ENCODE assay signal across 15 cellular contexts in genomic region chr5:150618588-150619281, GRCh38. TPM values are rescaled to one million over a fixed set of nuclear protein-coding genes. Genes with fewer than 3 reads are reported as not detected.
DNase-seq lines count a peak whose midpoint lies in the region; ATAC-seq, FAIRE-seq and TF ChIP-seq lines count a peak whose summit lies in the region.
"Had no signal": no experiment of that assay in that cellular context is flagged by ENCODE, and none has a peak within 500 bp of the region (broad histone marks: within the 10 kb centered on the region; RNA-seq: fewer than 3 reads in every experiment).

No MANE protein-coding gene starts in this region.

- intact Hi-C loops in endothelial cell of umbilical vein (cut with micrococcal nuclease) = loop anchor here (1.0 to 2.0 kb wide), 3 partner anchors 18 to 23 kb away; no protein-coding TSS in a partner anchor
- intact Hi-C loops in testis (cut with DNase I; ENCODE audit: low total_unique reads) = no loop called here

- 69 to 76% methylated on average over 17 of the region's 17 CpGs for WGBS in lung, 2 donors
- 61 to 66% methylated on average over 12 to 17 of the region's 17 CpGs for WGBS in testis, 2 donors

- H3K79me2 ChIP-seq in endothelial cell of umbilical vein (ENCODE audit: control insufficient read depth, insufficient read depth, low read length) = no peaks in the 10 kb centered on the region

- dilution Hi-C loops in endothelial cell of umbilical vein (cut with MboI; ENCODE audit: extremely low pct_ligation_motif_present, low sequenced_read_pairs) = no loop called here

- H3K4me2 ChIP-seq in endothelial cell of umbilical vein (ENCODE audit: insufficient read depth, low read length) = peak overlapping the region; percentile 17

- H3K27me3 ChIP-seq in endothelial cell of umbilical vein (ENCODE audit: control insufficient read depth in 2 of 2, insufficient read depth in 2 of 2, low read length in 2 of 2) = no peaks in the 10 kb centered on the region
- H3K27me3 ChIP-seq in lung (ENCODE audit: control insufficient read depth, insufficient read depth) = no peaks in the 10 kb centered on the region
- H3K27me3 ChIP-seq in testis = no peaks in the 10 kb centered on the region
- H3K27me3 ChIP-seq: SJSA1 had no signal

- H3K36me3 ChIP-seq in endothelial cell of umbilical vein (ENCODE audit: control insufficient read depth in 2 of 2, extremely low read depth in 1 of 2, insufficient read depth in 2 of 2, low read length in 2 of 2) (no peaks in the 10 kb centered on the region), lung (ENCODE audit: control insufficient read depth in 2 of 2, insufficient read depth in 2 of 2, low read length in 2 of 2) (no peaks in the 10 kb centered on the region), testis (ENCODE audit: low read depth, missing control alignments) (no peaks in the 10 kb centered on the region)
- H3K36me3 ChIP-seq: SJSA1 had no signal

- TF ChIP-seq CTCF in endothelial cell of umbilical vein (IDR thresholded peaks at IDR 0.05; ENCODE audit: extremely low read depth in 1 of 2, insufficient read depth in 1 of 2, low read depth in 1 of 2, low read length in 2 of 2) (no peak), lung (IDR thresholded peaks at IDR 0.05; ENCODE audit: control extremely low read depth, extremely low read depth) (no peak), testis (IDR thresholded peaks at IDR 0.05) (no peak)

- no peak for FAIRE-seq in endothelial cell of umbilical vein (lab: Jason Lieb, UNC)

- H3K4me1 ChIP-seq in endothelial cell of umbilical vein (ENCODE audit: control insufficient read depth, extremely low read depth, insufficient read depth, low read length) = peaks cover 26% of the 10 kb centered on the region
- H3K4me1 ChIP-seq in lung (ENCODE audit: control insufficient read depth in 2 of 2, insufficient read depth in 2 of 2, low read length in 2 of 2) = peaks cover 35 to 45% of the 10 kb centered on the region in 2 donors
- peaks cover 55% of the 10 kb centered on the region for H3K4me1 ChIP-seq in testis

- H3K9me1 ChIP-seq in endothelial cell of umbilical vein (replicated peaks; ENCODE audit: control insufficient read depth, extremely low read depth, insufficient read depth, low read length) = no peaks in the 10 kb centered on the region

- no peak for ATAC-seq in lung (ENCODE audit: insufficient read depth, low FRiP score)
- ATAC-seq: activated CD4-positive, alpha-beta T cell treated with anti-CD3 and anti-CD28 coated beads for 36 hours had no signal

- H4K20me1 ChIP-seq in endothelial cell of umbilical vein (replicated peaks; ENCODE audit: control insufficient read depth, extremely low read depth, insufficient read depth, low read length) = no peaks in the 10 kb centered on the region

- no TSS peak for BruUV-seq in endothelial cell of umbilical vein (replicated peaks; lab: Mats Ljungman, UMichigan)

- H2AFZ ChIP-seq in endothelial cell of umbilical vein (ENCODE audit: low read depth, low read length) = peak overlapping the region; percentile 51

- no peak for TF ChIP-seq POLR2A in endothelial cell of umbilical vein (IDR thresholded peaks at IDR 0.05; ENCODE audit: low read depth, low read length)
- TF ChIP-seq POLR2A in testis (IDR thresholded peaks at IDR 0.05) = no peak

- POLR2A ChIA-PET in endothelial cell of umbilical vein (lab: Charles Lee) = interaction anchor here (0.7 kb wide), 1 partner anchor 165 kb away, joined by 5 read pairs; no protein-coding TSS in a partner anchor

- H3K27ac ChIP-seq in endothelial cell of umbilical vein (ENCODE audit: insufficient read depth, low read depth, low read length) = peak overlapping the region; percentile 6
- H3K27ac ChIP-seq in lung (ENCODE audit: low read depth in 1 of 2, low read length in 1 of 2) = peak overlapping the region; percentile 75 to 86
- H3K27ac ChIP-seq in testis = peak overlapping the region in 1 of 2 donors; percentile 53
- H3K27ac ChIP-seq: SJSA1 had no signal

- DNase-seq in NCI-H2171 (lab: John Stamatoyannopoulos, UW) = peak; percentile 64
- DNase-seq in endothelial cell of umbilical vein (ENCODE audit: low read depth, low spot score) = no peak
- DNase-seq in lung (ENCODE audit: low spot score) = no peak
- DNase-seq in testis = peak; percentile 53
- DNase-seq in nucleus accumbens (lab: John Stamatoyannopoulos, UW) = no peak
- DNase-seq in medulla oblongata (ENCODE audit: extremely low spot score) = no peak
- no peak for DNase-seq in central memory CD4-positive, alpha-beta T cell
- no peak for DNase-seq in stimulated activated CD4-positive, alpha-beta T cell treated with anti-CD3 and anti-CD28 coated beads, Interleukin-2, amount 100 ng/mL, for 24 hours
- DNase-seq: activated CD4-positive, alpha-beta T cell treated with anti-CD3 and anti-CD28 coated beads for 36 hours; activated effector memory CD4-positive, alpha-beta T cell treated with Interleukin-2 at 50 U/mL for 16 hours; Caco-2; NCI-H510A treated with DMSO at 0.1 percent for 48 hours; nephron progenitor cell; trophoblast cell had no signal

- H3K9ac ChIP-seq in endothelial cell of umbilical vein (replicated peaks; ENCODE audit: extremely low read depth, insufficient read depth, low read length) = no peak overlapping the region

- no peaks in the 10 kb centered on the region for H3K9me3 ChIP-seq in endothelial cell of umbilical vein (replicated peaks; ENCODE audit: control insufficient read depth, insufficient read depth, low read length)
- H3K9me3 ChIP-seq in lung (ENCODE audit: control insufficient read depth in 2 of 2, insufficient read depth in 1 of 2, low read length in 1 of 2) = no peaks in the 10 kb centered on the region
- no peaks in the 10 kb centered on the region for H3K9me3 ChIP-seq in testis
- H3K9me3 ChIP-seq: Caco-2, SJSA1 had no signal

- H3K4me3 ChIP-seq in endothelial cell of umbilical vein (replicated peaks in 1 of 3; ENCODE audit: insufficient read depth in 1 of 3, low read depth in 1 of 3, low read length in 3 of 3) (no peak overlapping the region), lung (no peak overlapping the region), testis (no peak overlapping the region)
- H3K4me3 ChIP-seq: SJSA1 had no signal

- CTCF ChIA-PET in endothelial cell of umbilical vein (lab: Charles Lee) = interaction anchor here (1.0 to 2.6 kb wide), 10 partner anchors 9 to 74 kb away, joined by 3 to 9 read pairs (median 5); partner anchors contain the start of gene SYNPO

TF ChIP-seq in endothelial cell of umbilical vein, 7 proteins besides CTCF, POLR2A, EP300 and RAD21:
- TF ChIP-seq MYC (IDR thresholded peaks at IDR 0.05; ENCODE audit: low read depth, low read length) (no peak), EZH2 (IDR thresholded peaks at IDR 0.05; ENCODE audit: borderline replicate concordance, low read depth, low read length, severe bottlenecking) (no peak), GATA2 (IDR thresholded peaks at IDR 0.05; ENCODE audit: insufficient read depth, insufficient read length, low read depth, low read length) (no peak), MAX (IDR thresholded peaks at IDR 0.05; ENCODE audit: insufficient read depth, insufficient read length) (no peak), FOS (IDR thresholded peaks at IDR 0.05; ENCODE audit: borderline replicate concordance, insufficient read depth, low read length) (no peak), JUN (IDR thresholded peaks at IDR 0.05; ENCODE audit: borderline replicate concordance, insufficient read depth, insufficient read length, low read depth) (no peak), POLR2AphosphoS5 (IDR thresholded peaks at IDR 0.05; ENCODE audit: insufficient read depth, low read depth, low read length) (no peak)

RNA-seq across cellular contexts. Expression of gene SYNPO, which starts 21.7 kb away (rescaled TPM):
- total RNA-seq in endothelial cell of umbilical vein (93.9 and 121 TPM in 2 replicates), lung (100 to 1,000 TPM in 1 of 2 donors, 10 to 100 TPM in 1; 10.3 to 111 TPM), testis (10 to 100 TPM; 49.1 to 53.2 TPM)
- polyA plus RNA-seq in endothelial cell of umbilical vein (56.9 and 68.4 TPM in 2 replicates), lung (10 to 100 TPM; 41.0 to 43.8 TPM), testis (ENCODE audit: insufficient read depth, low read depth, low replicate concordance) (52.2 TPM)
- polyA plus RNA-seq in endothelial cell of umbilical vein (2011; cell fraction: cytosol; rRNA removed) = 58.1 and 70.3 TPM in 2 replicates
- 80.9 and 110 TPM in 2 replicates for polyA plus RNA-seq in endothelial cell of umbilical vein (2011; cell fraction: nucleus; rRNA removed)
- 58.3 and 66.7 TPM in 2 replicates for polyA plus RNA-seq in endothelial cell of umbilical vein (2012)
- 84.2 and 147 TPM in 2 replicates for polyA minus RNA-seq in endothelial cell of umbilical vein
- 8.7 TPM for polyA minus RNA-seq in endothelial cell of umbilical vein (2011; cell fraction: cytosol; rRNA and poly(A)+ RNA removed)
- 66.6 and 71.2 TPM in 2 replicates for polyA minus RNA-seq in endothelial cell of umbilical vein (2011; cell fraction: nucleus; rRNA and poly(A)+ RNA removed)

RNA-seq across cellular contexts. Expression of gene MYOZ3, which starts 42.3 kb away (rescaled TPM):
- total RNA-seq in endothelial cell of umbilical vein (1.1 and 1.2 TPM in 2 replicates), lung (1 to 10 TPM in 1 of 2 donors, under 1 TPM in 1; 0.55 to 2.4 TPM), testis (10 to 100 TPM; 12.0 to 12.7 TPM)
- polyA plus RNA-seq in endothelial cell of umbilical vein (0.43 and 0.59 TPM in 2 replicates), lung (under 1 TPM; 0.39 to 0.40 TPM), testis (ENCODE audit: insufficient read depth, low read depth, low replicate concordance) (10.4 TPM)
- 0.27 and 0.37 TPM in 2 replicates for polyA plus RNA-seq in endothelial cell of umbilical vein (2011; cell fraction: cytosol; rRNA removed)
- 0.55 and 0.80 TPM in 2 replicates for polyA plus RNA-seq in endothelial cell of umbilical vein (2011; cell fraction: nucleus; rRNA removed)
- 0.28 and 0.67 TPM in 2 replicates for polyA plus RNA-seq in endothelial cell of umbilical vein (2012)
- 0.68 and 0.75 TPM in 2 replicates for polyA minus RNA-seq in endothelial cell of umbilical vein
- polyA minus RNA-seq in endothelial cell of umbilical vein (2011; cell fraction: cytosol; rRNA and poly(A)+ RNA removed) = not detected
- 0.77 and 1.1 TPM in 2 replicates for polyA minus RNA-seq in endothelial cell of umbilical vein (2011; cell fraction: nucleus; rRNA and poly(A)+ RNA removed)
- total RNA-seq: Caco-2 had no signal

Comparison
In these comparisons a context has a peak if more than half of its experiments do, and no peak if none do; other contexts are left out.
1. DNase-seq: peak in NCI-H2171 (single experiment) and testis (single experiment); none in endothelial cell of umbilical vein (single experiment), lung (single experiment), nucleus accumbens (0 of 56), medulla oblongata (single experiment), central memory CD4-positive, alpha-beta T cell (single experiment) and stimulated activated CD4-positive, alpha-beta T cell treated with anti-CD3 and anti-CD28 coated beads, Interleukin-2, amount 100 ng/mL, for 24 hours (0 of 2).